Comparison of ENCODE assay signal across 15 cellular contexts in genomic region chr3:115164374-115165221, GRCh38. TPM values are rescaled to one million over a fixed set of nuclear protein-coding genes. Genes with fewer than 3 reads are reported as not detected.
DNase-seq lines count a peak whose midpoint lies in the region; ATAC-seq, FAIRE-seq and TF ChIP-seq lines count a peak whose summit lies in the region.
"Had no signal": no experiment of that assay in that cellular context is flagged by ENCODE, and none has a peak within 500 bp of the region (broad histone marks: within the 10 kb centered on the region; RNA-seq: fewer than 3 reads in every experiment).

No MANE protein-coding gene starts in this region.

- peak; percentile 61 for ATAC-seq in activated T-helper 17 cell treated with anti-CD3 and anti-CD28 coated beads, Interleukin-2, amount 50 U/mL, for 72 hours (replicated peaks)
- no peak for ATAC-seq in naive thymus-derived CD8-positive, alpha-beta T cell
- ATAC-seq: foreskin keratinocyte, HCT116 had no signal

- H3K4me1 ChIP-seq in CD4-positive, alpha-beta memory T cell (ENCODE audit: insufficient read depth, low read length): peaks cover 34% of the 10 kb centered on the region
- H3K4me1 ChIP-seq in suprapubic skin: no peaks in the 10 kb centered on the region
- H3K4me1 ChIP-seq: foreskin keratinocyte, tibial artery had no signal

- no peaks in the 10 kb centered on the region for H3K36me3 Mint-ChIP-seq in CD4-positive, alpha-beta memory T cell
- no peaks in the 10 kb centered on the region for H3K36me3 Mint-ChIP-seq in activated T-helper 17 cell treated with anti-CD3 and anti-CD28 coated beads, Interleukin-2, amount 50 U/mL, for 72 hours (ENCODE audit: low read depth)
- no peaks in the 10 kb centered on the region for H3K36me3 Mint-ChIP-seq in naive thymus-derived CD8-positive, alpha-beta T cell
- H3K36me3 Mint-ChIP-seq: naive B cell had no signal

- TF ChIP-seq CTCF in suprapubic skin (IDR thresholded peaks at IDR 0.05): no peak

- TF ChIP-seq POLR2A in H54 (IDR thresholded peaks at IDR 0.05; ENCODE audit: low read depth, low read length) (no peak), suprapubic skin (IDR thresholded peaks at IDR 0.05) (no peak)

- WGBS in suprapubic skin: 95% methylated on average over 3 of the region's 3 CpGs

- no peak overlapping the region for H3K27ac ChIP-seq in CD4-positive, alpha-beta memory T cell (ENCODE audit: low read depth, low read length)
- H3K27ac ChIP-seq in suprapubic skin: no peak overlapping the region
- H3K27ac ChIP-seq: BLaER1 treated with 17β-estradiol and CSF1 and Interleukin-3, amounts not matched to agents 10 nM and 100 nM; foreskin keratinocyte; tibial artery had no signal

- CTCF ChIA-PET in CD4-positive, alpha-beta memory T cell (lab: Charles Lee; ENCODE audit: partially characterized antibody): interaction anchor here (0.6 to 8.6 kb wide), 10 partner anchors 11 to 744 kb away, joined by 3 to 197 read pairs (median 6); partner anchors contain the start of gene ZBTB20

- peak; percentile 23 for FAIRE-seq in H54 (lab: Jason Lieb, UNC)

- H3K4me3 Mint-ChIP-seq in CD4-positive, alpha-beta memory T cell: peak overlapping the region in 7 of 8 donors; percentile 36 to 79 (median 68)
- peak overlapping the region; percentile 58 for H3K4me3 Mint-ChIP-seq in activated T-helper 17 cell treated with anti-CD3 and anti-CD28 coated beads, Interleukin-2, amount 50 U/mL, for 72 hours
- peak overlapping the region in 8 of 10 donors; percentile 3 to 78 (median 38) for H3K4me3 Mint-ChIP-seq in naive thymus-derived CD8-positive, alpha-beta T cell

- no peaks in the 10 kb centered on the region for H3K9me3 ChIP-seq in CD4-positive, alpha-beta memory T cell (ENCODE audit: control insufficient read depth in 1 of 2, low read length in 2 of 2)
- no peaks in the 10 kb centered on the region for H3K9me3 ChIP-seq in suprapubic skin
- H3K9me3 ChIP-seq: BLaER1 treated with 17β-estradiol and CSF1 and Interleukin-3, amounts not matched to agents 10 nM and 100 nM; tibial artery had no signal

- intact Hi-C loops in CD4-positive, alpha-beta memory T cell (cut with micrococcal nuclease): loop anchor here (1.0 to 5.0 kb wide), 2 partner anchors 17 to 1012 kb away; partner anchors contain the start of gene ZBTB20

- H3K4me1 Mint-ChIP-seq in CD4-positive, alpha-beta memory T cell: peaks cover 27 to 35% (median 28%) of the 10 kb centered on the region in 4 donors
- H3K4me1 Mint-ChIP-seq in activated T-helper 17 cell treated with anti-CD3 and anti-CD28 coated beads, Interleukin-2, amount 50 U/mL, for 72 hours: peaks cover 23% of the 10 kb centered on the region
- peaks cover 19 to 30% (median 29%) of the 10 kb centered on the region in 4 donors for H3K4me1 Mint-ChIP-seq in naive thymus-derived CD8-positive, alpha-beta T cell

- peak overlapping the region; percentile 85 to 97 (median 92) for H3K27ac Mint-ChIP-seq in CD4-positive, alpha-beta memory T cell
- H3K27ac Mint-ChIP-seq in activated T-helper 17 cell treated with anti-CD3 and anti-CD28 coated beads, Interleukin-2, amount 50 U/mL, for 72 hours: peak overlapping the region; percentile 83
- H3K27ac Mint-ChIP-seq in naive thymus-derived CD8-positive, alpha-beta T cell: peak overlapping the region; percentile 65 to 97 (median 89)

- H3K36me3 ChIP-seq in CD4-positive, alpha-beta memory T cell (ENCODE audit: insufficient read depth, low read length): no peaks in the 10 kb centered on the region
- no peaks in the 10 kb centered on the region for H3K36me3 ChIP-seq in suprapubic skin
- H3K36me3 ChIP-seq: BLaER1 treated with 17β-estradiol and CSF1 and Interleukin-3, amounts not matched to agents 10 nM and 100 nM; tibial artery had no signal

- no peak for TF ChIP-seq EP300 in suprapubic skin (IDR thresholded peaks at IDR 0.05)

- no peaks in the 10 kb centered on the region for H3K27me3 Mint-ChIP-seq in CD4-positive, alpha-beta memory T cell
- no peaks in the 10 kb centered on the region for H3K27me3 Mint-ChIP-seq in activated T-helper 17 cell treated with anti-CD3 and anti-CD28 coated beads, Interleukin-2, amount 50 U/mL, for 72 hours
- H3K27me3 Mint-ChIP-seq in naive thymus-derived CD8-positive, alpha-beta T cell: no peaks in the 10 kb centered on the region
- H3K27me3 Mint-ChIP-seq: naive B cell had no signal

- no peak overlapping the region for H3K4me3 ChIP-seq in CD4-positive, alpha-beta memory T cell (ENCODE audit: low read length in 2 of 2)
- H3K4me3 ChIP-seq in suprapubic skin: no peak overlapping the region
- H3K4me3 ChIP-seq: BLaER1 treated with 17β-estradiol and CSF1 and Interleukin-3, amounts not matched to agents 10 nM and 100 nM; tibial artery had no signal

- no peaks in the 10 kb centered on the region for H3K9me3 Mint-ChIP-seq in CD4-positive, alpha-beta memory T cell
- peaks cover 3% of the 10 kb centered on the region for H3K9me3 Mint-ChIP-seq in activated T-helper 17 cell treated with anti-CD3 and anti-CD28 coated beads, Interleukin-2, amount 50 U/mL, for 72 hours
- H3K9me3 Mint-ChIP-seq in naive thymus-derived CD8-positive, alpha-beta T cell: no peaks in the 10 kb centered on the region
- H3K9me3 Mint-ChIP-seq: naive B cell had no signal

- H3K27me3 ChIP-seq in CD4-positive, alpha-beta memory T cell (ENCODE audit: insufficient read depth, low read length): no peaks in the 10 kb centered on the region
- no peaks in the 10 kb centered on the region for H3K27me3 ChIP-seq in suprapubic skin
- H3K27me3 ChIP-seq: BLaER1 treated with 17β-estradiol and CSF1 and Interleukin-3, amounts not matched to agents 10 nM and 100 nM; foreskin keratinocyte; tibial artery had no signal

- peak in 2 of 5 donors; percentile 6 to 42 for DNase-seq in CD4-positive, alpha-beta memory T cell
- DNase-seq in H54 (ENCODE audit: insufficient read length, low spot score) (no peak), suprapubic skin (ENCODE audit: low spot score in 2 of 2) (no peak), HT-29 (ENCODE audit: low spot score) (no peak)
- DNase-seq in naive thymus-derived CD8-positive, alpha-beta T cell: no peak
- no peak for DNase-seq in stimulated activated CD4-positive, alpha-beta T cell treated with anti-CD3 and anti-CD28 coated beads, Interleukin-12 subunit alpha, Interleukin-12 subunit beta, amount 100 ng/mL, for 4 hours
- DNase-seq: foreskin keratinocyte; naive B cell; NCI-H526 treated with DMSO at 0.1 percent for 48 hours; PC-3; stimulated activated CD4-positive, alpha-beta T cell treated with anti-CD3 and anti-CD28 coated beads, Interleukin-2, amount 100 ng/mL, for 24 hours; tibial artery had no signal

- POLR2A ChIA-PET in CD4-positive, alpha-beta memory T cell (lab: Charles Lee; ENCODE audit: partially characterized antibody): interaction anchor here (0.6 to 5.6 kb wide), 15 partner anchors 13 to 960 kb away, joined by 3 to 289 read pairs (median 5); partner anchors contain the start of gene ZBTB20
- POLR2A ChIA-PET in naive thymus-derived CD8-positive, alpha-beta T cell (lab: Charles Lee): interaction anchor here (0.8 to 4.8 kb wide), 4 partner anchors 15 to 65 kb away, joined by 3 to 55 read pairs (median 6); partner anchors contain the start of gene ZBTB20

RNA-seq across cellular contexts. Expression of gene ZBTB20, which starts 17.5 kb away (rescaled TPM):
- total RNA-seq in CD4-positive, alpha-beta memory T cell: 10 to 100 TPM; 52.4 to 58.4 TPM
- polyA plus RNA-seq in CD4-positive, alpha-beta memory T cell: 10 to 100 TPM; 21.9 to 30.5 TPM
- 10 to 100 TPM in 1 of 2 donors, 1 to 10 TPM in 1; 5.7 to 17.7 TPM for total RNA-seq in activated T-helper 17 cell treated with anti-CD3 and anti-CD28 coated beads, Interleukin-2, amount 50 U/mL, for 72 hours
- total RNA-seq in naive thymus-derived CD8-positive, alpha-beta T cell: 10 to 100 TPM; 44.6 to 50.8 TPM
- 10 to 100 TPM; 16.5 to 22.0 (median 20.5) TPM for polyA plus RNA-seq in naive thymus-derived CD8-positive, alpha-beta T cell
- 10 to 100 TPM; 23.6 to 77.2 (median 39.4) TPM for total RNA-seq in suprapubic skin
- 7.9 and 11.0 TPM in 2 replicates for total RNA-seq in HT-29 (2014; rRNA removed; shearing (Covaris generic))
